In the genomic region with DNA sequence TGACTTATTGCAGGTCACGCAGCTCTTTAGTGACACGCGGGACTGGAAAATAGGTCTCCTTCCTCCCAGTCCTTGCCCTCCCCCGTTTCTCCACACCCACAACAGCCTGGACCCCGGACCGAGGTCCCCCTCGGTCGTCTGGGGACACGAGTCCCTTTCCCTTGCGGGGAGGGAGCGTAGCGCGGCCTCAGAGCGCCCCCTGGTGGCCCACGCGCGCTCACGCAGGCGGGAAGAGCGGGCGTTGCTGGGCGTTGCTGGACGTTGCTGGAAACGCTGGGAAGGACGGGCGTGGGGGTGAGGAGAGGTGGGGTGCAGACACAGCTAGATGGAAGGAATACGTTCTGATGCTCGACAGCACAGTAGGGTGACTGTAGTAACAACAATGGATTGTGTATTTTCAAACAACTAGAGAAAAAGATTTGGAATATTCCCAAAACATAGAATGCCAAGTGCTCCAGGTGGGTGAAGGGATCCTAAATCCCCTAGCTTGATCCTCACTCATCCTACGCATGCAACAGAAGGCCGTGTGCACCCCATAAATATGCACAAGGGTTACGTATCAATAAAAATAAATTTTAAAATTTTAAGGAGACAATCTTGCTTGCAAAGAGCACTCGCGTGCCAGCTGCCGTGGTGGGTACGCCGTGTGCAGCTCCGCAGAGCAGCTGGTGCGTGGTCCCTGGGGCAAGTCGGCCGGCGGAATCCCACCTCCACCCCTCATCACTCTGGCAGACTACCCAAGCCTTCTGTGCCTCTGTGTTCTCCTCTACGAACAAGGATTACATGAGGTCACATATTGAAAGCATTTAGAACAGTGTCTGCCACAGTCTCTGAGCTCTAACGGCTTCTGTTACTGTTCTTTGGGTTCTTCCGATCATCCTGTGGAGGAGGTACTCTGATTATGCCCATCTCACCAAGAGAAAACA, we compare ENCODE assay signal across 8 cellular contexts.
DNase-seq lines count a peak whose midpoint lies in the region; ATAC-seq lines count a peak whose summit lies in the region.

No MANE protein-coding gene starts in this region.

- H3K4me1 ChIP-seq in iPS-20b (ENCODE audit: insufficient read depth, low read length): peaks cover 4% of the 10 kb centered on the region; the same call in 1 of the 2 replicates

- no peak overlapping the region for H3K27ac ChIP-seq in iPS-20b (ENCODE audit: low read length)

- H3K4me3 ChIP-seq in iPS-20b (ENCODE audit: low read length): peak overlapping the region; percentile 69; the same call in 1 of the 2 replicates

- no peak for ATAC-seq in HG03135 (IDR thresholded peaks at IDR 0.05; ENCODE audit: unreplicated experiment)

- H3K9me3 ChIP-seq in iPS-20b (ENCODE audit: insufficient read depth, low read depth, low read length): no peaks in the 10 kb centered on the region

- peaks cover 12% of the 10 kb centered on the region; the same call in 1 of the 2 replicates for H3K27me3 ChIP-seq in iPS-20b (ENCODE audit: insufficient read depth, low read length)

- DNase-seq in NCI-H1436 (lab: John Stamatoyannopoulos, UW) (peak; percentile 63), NCI-H1436 treated with DMSO at 0.1 percent for 48 hours (lab: John Stamatoyannopoulos, UW) (no peak), MV-4-11 (lab: John Stamatoyannopoulos, UW) (peak; percentile 8), T1000 (lab: John Stamatoyannopoulos, UW) (peak; percentile 40), astrocyte of the hippocampus (ENCODE audit: low read depth, low spot score) (peak; percentile 83)
- peak; percentile 57 to 69 (median 62) for DNase-seq in stimulated activated CD4-positive, alpha-beta T cell treated with anti-CD3 and anti-CD28 coated beads, Interleukin-12 subunit alpha, Interleukin-12 subunit beta, amount 100 ng/mL, for 48 hours (ENCODE audit: low read depth in 2 of 3, low spot score in 1 of 3)

- no peaks in the 10 kb centered on the region for H3K36me3 ChIP-seq in iPS-20b (ENCODE audit: insufficient read depth, low read depth, low read length)

- no peak overlapping the region; the same call in 1 of the 2 replicates for H3K9ac ChIP-seq in iPS-20b (ENCODE audit: low read depth, low read length)
